Comparison of ENCODE assay signal across 20 cellular contexts in the genomic region with DNA sequence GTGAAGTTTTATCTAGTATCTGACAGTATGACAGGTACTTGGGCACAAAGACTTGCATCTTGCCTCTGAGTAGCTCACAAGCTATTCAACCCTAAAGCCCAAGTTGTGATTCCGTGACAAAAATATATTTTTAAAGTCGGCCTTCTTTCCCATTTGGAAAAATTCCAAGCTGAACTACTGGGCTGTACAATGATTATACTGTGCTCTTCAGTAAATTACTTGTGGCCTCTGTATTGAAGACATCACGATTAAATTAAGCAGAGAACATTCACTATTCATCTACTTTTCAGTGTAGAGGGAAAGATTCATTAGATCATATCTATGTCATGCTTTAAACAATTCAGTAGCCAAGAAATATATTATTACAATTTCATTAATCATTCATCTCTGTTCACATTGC.
"Had no signal": no experiment of that assay in that cellular context is flagged by ENCODE, and none has a peak within 500 bp of the region (broad histone marks: within the 10 kb centered on the region; RNA-seq: fewer than 3 reads in every experiment).

No MANE protein-coding gene starts in this region.

- H3K27me3 ChIP-seq: MG63 had no signal

- H3K4me3 ChIP-seq: MG63 had no signal

- H3K9me3 ChIP-seq: MG63 had no signal

- DNase-seq: IMR-90, Karpas-422, KG1, MG63, NCI-H1092, NCI-H1105 treated with DMSO at 0.1 percent for 48 hours, NCI-H1417 treated with DMSO at 0.1 percent for 48 hours, NCI-H146, NCI-H1694 treated with DMSO at 0.1 percent for 48 hours, NCI-H1930, NCI-H2081, NCI-H2107, NCI-H524, NCI-H526 treated with DMSO at 0.1 percent for 48 hours, NCI-H748 treated with DMSO at 0.1 percent for 48 hours, SHP77, SW 1271, T-cell had no signal

- H3K36me3 ChIP-seq: MG63 had no signal

- ATAC-seq: HepG2, T-cell had no signal

- H3K27ac ChIP-seq: RWPE1 had no signal
